Comparison of ENCODE assay signal across 25 cellular contexts in genomic region chr1:2925923-2926322, GRCh38.
"Had no signal": no experiment of that assay in that cellular context is flagged by ENCODE, and none has a peak within 500 bp of the region (broad histone marks: within the 10 kb centered on the region; RNA-seq: fewer than 3 reads in every experiment).

No MANE protein-coding gene starts in this region.

- DNase-seq: activated CD4-positive, alpha-beta memory T cell treated with anti-CD3 and anti-CD28 coated beads, Interleukin-2, amount 10 ng/mL, durations not matched to agents 7 days and 5 days; activated CD4-positive, alpha-beta T cell treated with anti-CD3 and anti-CD28 coated beads for 36 hours; activated CD8-positive, alpha-beta memory T cell treated with anti-CD3 and anti-CD28 coated beads, Interleukin-2, amount 10 ng/mL, durations not matched to agents 7 days and 5 days; activated naive CD4-positive, alpha-beta T cell; activated naive CD8-positive, alpha-beta T cell treated with anti-CD3 and anti-CD28 coated beads for 36 hours; activated T-cell treated with anti-CD3 and anti-CD28 coated beads, Interleukin-2, amount 50 U/mL, for 1 hour; cerebellar nuclear complex; effector CD8-positive, alpha-beta T cell; gastrocnemius medialis; immature natural killer cell; kidney glomerular epithelial cell; lower lobe of right lung; naive thymus-derived CD8-positive, alpha-beta T cell; stimulated activated CD4-positive, alpha-beta T cell treated with anti-CD3 and anti-CD28 coated beads, Interleukin-12 subunit alpha, Interleukin-12 subunit beta, amount 100 ng/mL, for 4 hours; stimulated activated CD4-positive, alpha-beta T cell treated with anti-CD3 and anti-CD28 coated beads, Interleukin-1b, Interleukin-23, amount 100 ng/mL, for 48 hours; stimulated activated CD8-positive, alpha-beta memory T cell treated with anti-CD3 and anti-CD28 coated beads, Interleukin-4, amount 100 ng/mL, for 48 hours; stimulated activated naive CD4-positive, alpha-beta T cell treated with Interleukin-2 at 50 U/mL for 16 hours; trophoblast cell had no signal

- H3K4me3 ChIP-seq: breast epithelium, gastrocnemius medialis, lower lobe of right lung had no signal

- H3K27ac Mint-ChIP-seq: activated CD4-positive, alpha-beta memory T cell treated with anti-CD3 and anti-CD28 coated beads, Interleukin-2, amount 10 ng/mL, durations not matched to agents 7 days and 5 days; activated CD4-positive, alpha-beta T cell treated with anti-CD3 and anti-CD28 coated beads for 36 hours; activated CD8-positive, alpha-beta memory T cell treated with anti-CD3 and anti-CD28 coated beads, Interleukin-2, amount 10 ng/mL, durations not matched to agents 7 days and 5 days; activated naive CD8-positive, alpha-beta T cell treated with anti-CD3 and anti-CD28 coated beads for 36 hours; activated T-helper 17 cell treated with anti-CD3 and anti-CD28 coated beads, Interleukin-2, amount 50 U/mL, for 72 hours; dendritic cell treated with granulocyte-macrophage colony-stimulating factor and Interleukin-4, amounts not matched to agents 40 ng/mL and 50 ng/mL, for 4 days; immature natural killer cell; naive thymus-derived CD8-positive, alpha-beta T cell; T-helper 2 cell treated with Interferon-gamma antibody and Interleukin-4, amounts not matched to agents 5 μg/mL and 100 μg/mL, for 36 hours; WTC11 had no signal

- H3K9me3 ChIP-seq: gastrocnemius medialis, lower lobe of right lung, neutrophil had no signal

- H3K4me1 ChIP-seq: breast epithelium, gastrocnemius medialis, lower lobe of right lung, parathyroid adenoma had no signal

- ATAC-seq: activated CD4-positive, alpha-beta T cell treated with anti-CD3 and anti-CD28 coated beads for 36 hours; gastrocnemius medialis; naive thymus-derived CD8-positive, alpha-beta T cell; WTC11 had no signal

- H3K27me3 Mint-ChIP-seq: activated CD4-positive, alpha-beta memory T cell treated with anti-CD3 and anti-CD28 coated beads, Interleukin-2, amount 10 ng/mL, durations not matched to agents 7 days and 5 days; activated CD8-positive, alpha-beta memory T cell treated with anti-CD3 and anti-CD28 coated beads, Interleukin-2, amount 10 ng/mL, durations not matched to agents 7 days and 5 days; activated naive CD8-positive, alpha-beta T cell treated with anti-CD3 and anti-CD28 coated beads for 36 hours had no signal

- H3K4me1 Mint-ChIP-seq: activated CD4-positive, alpha-beta memory T cell treated with anti-CD3 and anti-CD28 coated beads, Interleukin-2, amount 10 ng/mL, durations not matched to agents 7 days and 5 days; activated CD4-positive, alpha-beta T cell treated with anti-CD3 and anti-CD28 coated beads for 36 hours; activated CD8-positive, alpha-beta memory T cell treated with anti-CD3 and anti-CD28 coated beads, Interleukin-2, amount 10 ng/mL, durations not matched to agents 7 days and 5 days; activated naive CD8-positive, alpha-beta T cell treated with anti-CD3 and anti-CD28 coated beads for 36 hours; activated T-helper 17 cell treated with anti-CD3 and anti-CD28 coated beads, Interleukin-2, amount 50 U/mL, for 72 hours; immature natural killer cell; WTC11 had no signal

- H3K36me3 Mint-ChIP-seq: activated CD8-positive, alpha-beta memory T cell treated with anti-CD3 and anti-CD28 coated beads, Interleukin-2, amount 10 ng/mL, durations not matched to agents 7 days and 5 days; activated naive CD8-positive, alpha-beta T cell treated with anti-CD3 and anti-CD28 coated beads for 36 hours; immature natural killer cell; naive thymus-derived CD8-positive, alpha-beta T cell had no signal

- H3K27me3 ChIP-seq: neutrophil had no signal

- H3K4me3 Mint-ChIP-seq: activated CD4-positive, alpha-beta memory T cell treated with anti-CD3 and anti-CD28 coated beads, Interleukin-2, amount 10 ng/mL, durations not matched to agents 7 days and 5 days; activated CD4-positive, alpha-beta T cell treated with anti-CD3 and anti-CD28 coated beads for 36 hours; activated CD8-positive, alpha-beta memory T cell treated with anti-CD3 and anti-CD28 coated beads, Interleukin-2, amount 10 ng/mL, durations not matched to agents 7 days and 5 days; activated naive CD8-positive, alpha-beta T cell treated with anti-CD3 and anti-CD28 coated beads for 36 hours; activated T-helper 17 cell treated with anti-CD3 and anti-CD28 coated beads, Interleukin-2, amount 50 U/mL, for 72 hours; dendritic cell treated with granulocyte-macrophage colony-stimulating factor and Interleukin-4, amounts not matched to agents 40 ng/mL and 50 ng/mL, for 4 days; immature natural killer cell; naive thymus-derived CD8-positive, alpha-beta T cell; T-helper 2 cell treated with Interferon-gamma antibody and Interleukin-4, amounts not matched to agents 5 μg/mL and 100 μg/mL, for 36 hours; WTC11 had no signal

- H3K9me3 Mint-ChIP-seq: activated CD4-positive, alpha-beta memory T cell treated with anti-CD3 and anti-CD28 coated beads, Interleukin-2, amount 10 ng/mL, durations not matched to agents 7 days and 5 days; activated naive CD8-positive, alpha-beta T cell treated with anti-CD3 and anti-CD28 coated beads for 36 hours; activated T-helper 17 cell treated with anti-CD3 and anti-CD28 coated beads, Interleukin-2, amount 50 U/mL, for 72 hours; dendritic cell treated with granulocyte-macrophage colony-stimulating factor and Interleukin-4, amounts not matched to agents 40 ng/mL and 50 ng/mL, for 4 days; immature natural killer cell; T-helper 2 cell treated with Interferon-gamma antibody and Interleukin-4, amounts not matched to agents 5 μg/mL and 100 μg/mL, for 36 hours had no signal

- H3K27ac ChIP-seq: breast epithelium, gastrocnemius medialis, lower lobe of right lung, neutrophil, parathyroid adenoma had no signal

- H3K36me3 ChIP-seq: breast epithelium, gastrocnemius medialis, lower lobe of right lung, neutrophil had no signal
